Comparison of ENCODE assay signal across 12 cellular contexts in the genomic region with DNA sequence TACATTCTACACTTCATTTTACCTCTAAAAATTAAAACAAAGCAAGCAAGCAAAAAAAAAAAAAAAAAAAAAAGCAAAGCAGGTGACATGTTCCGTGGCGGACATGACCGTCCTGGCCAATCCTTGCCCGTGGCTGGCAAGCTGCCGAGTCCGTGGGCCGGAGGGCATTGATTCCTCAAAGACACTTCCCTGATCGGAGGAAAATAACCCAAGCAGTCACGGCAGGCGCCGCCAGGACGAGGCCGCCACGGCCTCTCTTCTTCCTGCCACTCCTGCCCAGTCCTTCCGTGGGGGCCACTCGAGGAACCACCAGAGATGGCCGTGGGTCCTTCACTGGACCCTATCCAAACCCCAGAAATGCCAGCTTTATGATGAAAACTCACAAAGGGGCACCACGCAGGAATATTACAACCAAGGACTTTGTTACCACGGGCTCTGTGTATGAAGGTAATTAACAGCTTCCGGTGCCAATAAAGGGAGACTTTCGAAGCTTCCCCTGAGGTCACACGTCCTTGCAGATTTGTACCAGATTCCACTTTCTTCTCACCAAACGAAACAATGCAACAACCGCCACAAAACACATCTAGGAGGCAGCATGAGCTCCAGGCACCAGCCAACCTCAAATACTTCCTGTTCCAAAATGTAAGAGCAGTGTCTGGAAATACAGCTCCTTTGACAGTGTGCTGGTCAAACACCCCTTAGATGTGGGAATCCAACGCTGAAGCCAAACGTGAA.
A peak's percentile ranks its signal among the peaks of the same experiment; 100 is the strongest.
DNase-seq lines count a peak whose midpoint lies in the region; ATAC-seq and TF ChIP-seq lines count a peak whose summit lies in the region.
"Had no signal": no experiment of that assay in that cellular context is flagged by ENCODE, and none has a peak within 500 bp of the region (broad histone marks: within the 10 kb centered on the region; RNA-seq: fewer than 3 reads in every experiment).

No MANE protein-coding gene starts in this region.

- no peaks in the 10 kb centered on the region for H3K27me3 ChIP-seq in left ventricle myocardium inferior (ENCODE audit: low read depth)
- H3K27me3 ChIP-seq in mucosa of rectum (ENCODE audit: control insufficient read depth in 2 of 2, insufficient read depth in 2 of 2, low read length in 2 of 2), result no peaks in the 10 kb centered on the region
- H3K27me3 ChIP-seq in vagina, result no peaks in the 10 kb centered on the region

- H3K9me3 ChIP-seq in left ventricle myocardium inferior (replicated peaks), result no peaks in the 10 kb centered on the region
- H3K9me3 ChIP-seq in mucosa of rectum (ENCODE audit: control insufficient read depth in 2 of 2, low read length in 2 of 2), result no peaks in the 10 kb centered on the region
- no peaks in the 10 kb centered on the region for H3K9me3 ChIP-seq in vagina

- DNase-seq in left ventricle myocardium inferior, result peak; percentile 56
- DNase-seq in left cardiac atrium, result no peak
- no peak for DNase-seq in activated naive CD4-positive, alpha-beta T cell treated with anti-CD3 and anti-CD28 coated beads, Interleukin-2, amount 50 U/mL, for 72 hours (ENCODE audit: low spot score in 2 of 2)
- no peak for DNase-seq in vagina (ENCODE audit: extremely low spot score in 2 of 2)
- no peak for DNase-seq in glomerular visceral epithelial cell (ENCODE audit: extremely low spot score)
- DNase-seq: activated CD4-positive, CD25-positive, alpha-beta regulatory T cell; NCI-H1092 treated with DMSO at 0.1 percent for 48 hours; PC-9 had no signal

- peak overlapping the region; percentile 72 to 89 for H3K27ac Mint-ChIP-seq in activated naive CD4-positive, alpha-beta T cell treated with anti-CD3 and anti-CD28 coated beads, Interleukin-2, amount 50 U/mL, for 72 hours

- no peaks in the 10 kb centered on the region for H3K9me3 Mint-ChIP-seq in activated naive CD4-positive, alpha-beta T cell treated with anti-CD3 and anti-CD28 coated beads, Interleukin-2, amount 50 U/mL, for 72 hours

- ATAC-seq in left cardiac atrium (no peak), SK-N-SH treated with all-trans-retinoic acid at 6 μM for 48 hours (no peak), HG03159 (IDR thresholded peaks at IDR 0.05; ENCODE audit: unreplicated experiment) (no peak)
- ATAC-seq in activated naive CD4-positive, alpha-beta T cell treated with anti-CD3 and anti-CD28 coated beads, Interleukin-2, amount 50 U/mL, for 72 hours, result peak; percentile 19 to 57
- ATAC-seq: GM12878 had no signal

- H3K36me3 ChIP-seq in left ventricle myocardium inferior, result no peaks in the 10 kb centered on the region
- no peaks in the 10 kb centered on the region for H3K36me3 ChIP-seq in mucosa of rectum (ENCODE audit: control insufficient read depth in 2 of 2, insufficient read depth in 2 of 2, low read length in 2 of 2)
- no peaks in the 10 kb centered on the region for H3K36me3 ChIP-seq in vagina

- intact Hi-C loops in left ventricle myocardium inferior (cut with micrococcal nuclease) (no loop called here), left cardiac atrium (cut with DNase I) (no loop called here), vagina (cut with DNase I) (no loop called here)

- H3K4me3 ChIP-seq in left ventricle myocardium inferior, result no peak overlapping the region
- H3K4me3 ChIP-seq in mucosa of rectum (ENCODE audit: low read length in 2 of 2), result peak overlapping the region in 1 of 2 donors; percentile 35
- H3K4me3 ChIP-seq in vagina, result no peak overlapping the region
- H3K4me3 ChIP-seq: GM12878, PC-9 had no signal

- H3K27ac ChIP-seq in left ventricle myocardium inferior (replicated peaks) (no peak overlapping the region), mucosa of rectum (ENCODE audit: low read depth in 2 of 2, low read length in 2 of 2) (peak overlapping the region; percentile 5 to 14), vagina (peak overlapping the region; percentile 26)
- H3K27ac ChIP-seq: PC-9 had no signal

- TF ChIP-seq CTCF in left ventricle myocardium inferior (IDR thresholded peaks at IDR 0.05; ENCODE audit: borderline replicate concordance) (no peak), vagina (IDR thresholded peaks at IDR 0.05) (no peak)

- H3K36me3 Mint-ChIP-seq in activated naive CD4-positive, alpha-beta T cell treated with anti-CD3 and anti-CD28 coated beads, Interleukin-2, amount 50 U/mL, for 72 hours, result peaks cover 4 to 5% of the 10 kb centered on the region in 2 donors

- peaks cover 59% of the 10 kb centered on the region for H3K4me1 ChIP-seq in left ventricle myocardium inferior
- H3K4me1 ChIP-seq in mucosa of rectum (ENCODE audit: control insufficient read depth in 2 of 2, insufficient read depth in 2 of 2, low read length in 2 of 2), result peaks cover 4 to 5% of the 10 kb centered on the region in 2 donors
- H3K4me1 ChIP-seq in vagina, result peaks cover 39% of the 10 kb centered on the region

- no peak overlapping the region for H3K9ac ChIP-seq in mucosa of rectum (ENCODE audit: low read depth in 1 of 2, low read length in 2 of 2)

- TF ChIP-seq POLR2A in vagina (IDR thresholded peaks at IDR 0.05), result no peak

TF ChIP-seq in SK-N-SH treated with all-trans-retinoic acid at 6 μM for 48 hours, 23 proteins besides CTCF, POLR2A, EP300 and RAD21 (continues in another document):
- TF ChIP-seq PPARA (CRISPR knock-in tag; IDR thresholded peaks at IDR 0.05; ENCODE audit: borderline replicate concordance) (no peak), ZNF565 (CRISPR knock-in tag; conservative IDR thresholded peaks at IDR 0.05; ENCODE audit: low read depth) (no peak), TCF4 (CRISPR knock-in tag; IDR thresholded peaks at IDR 0.05; ENCODE audit: borderline replicate concordance) (no peak), ZC3H10 (CRISPR knock-in tag; IDR thresholded peaks at IDR 0.05) (no peak), ZNF8 (CRISPR knock-in tag; IDR thresholded peaks at IDR 0.05) (no peak), ISL1 (CRISPR knock-in tag; IDR thresholded peaks at IDR 0.05) (no peak), CSDC2 (CRISPR knock-in tag; IDR thresholded peaks at IDR 0.05) (no peak), ESRRG (CRISPR knock-in tag; IDR thresholded peaks at IDR 0.05) (no peak), ARNTL (CRISPR knock-in tag; IDR thresholded peaks at IDR 0.05; ENCODE audit: borderline replicate concordance, low read depth) (no peak), SNAI2 (CRISPR knock-in tag; IDR thresholded peaks at IDR 0.05) (no peak), TOX (CRISPR knock-in tag; IDR thresholded peaks at IDR 0.05; ENCODE audit: borderline replicate concordance) (no peak), RARB (CRISPR knock-in tag; IDR thresholded peaks at IDR 0.05) (no peak), ZNF70 (CRISPR knock-in tag; IDR thresholded peaks at IDR 0.05) (no peak)
- TF ChIP-seq, protein P1, sequence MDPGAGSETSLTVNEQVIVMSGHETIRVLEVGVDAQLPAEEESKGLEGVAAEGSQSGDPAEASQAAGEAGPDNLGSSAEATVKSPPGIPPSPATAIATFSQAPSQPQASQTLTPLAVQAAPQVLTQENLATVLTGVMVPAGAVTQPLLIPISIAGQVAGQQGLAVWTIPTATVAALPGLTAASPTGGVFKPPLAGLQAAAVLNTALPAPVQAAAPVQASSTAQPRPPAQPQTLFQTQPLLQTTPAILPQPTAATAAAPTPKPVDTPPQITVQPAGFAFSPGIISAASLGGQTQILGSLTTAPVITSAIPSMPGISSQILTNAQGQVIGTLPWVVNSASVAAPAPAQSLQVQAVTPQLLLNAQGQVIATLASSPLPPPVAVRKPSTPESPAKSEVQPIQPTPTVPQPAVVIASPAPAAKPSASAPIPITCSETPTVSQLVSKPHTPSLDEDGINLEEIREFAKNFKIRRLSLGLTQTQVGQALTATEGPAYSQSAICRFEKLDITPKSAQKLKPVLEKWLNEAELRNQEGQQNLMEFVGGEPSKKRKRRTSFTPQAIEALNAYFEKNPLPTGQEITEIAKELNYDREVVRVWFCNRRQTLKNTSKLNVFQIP (CRISPR knock-in tag; IDR thresholded peaks at IDR 0.05; ENCODE audit: borderline replicate concordance, low read depth), result no peak
- TF ChIP-seq, protein P2, sequence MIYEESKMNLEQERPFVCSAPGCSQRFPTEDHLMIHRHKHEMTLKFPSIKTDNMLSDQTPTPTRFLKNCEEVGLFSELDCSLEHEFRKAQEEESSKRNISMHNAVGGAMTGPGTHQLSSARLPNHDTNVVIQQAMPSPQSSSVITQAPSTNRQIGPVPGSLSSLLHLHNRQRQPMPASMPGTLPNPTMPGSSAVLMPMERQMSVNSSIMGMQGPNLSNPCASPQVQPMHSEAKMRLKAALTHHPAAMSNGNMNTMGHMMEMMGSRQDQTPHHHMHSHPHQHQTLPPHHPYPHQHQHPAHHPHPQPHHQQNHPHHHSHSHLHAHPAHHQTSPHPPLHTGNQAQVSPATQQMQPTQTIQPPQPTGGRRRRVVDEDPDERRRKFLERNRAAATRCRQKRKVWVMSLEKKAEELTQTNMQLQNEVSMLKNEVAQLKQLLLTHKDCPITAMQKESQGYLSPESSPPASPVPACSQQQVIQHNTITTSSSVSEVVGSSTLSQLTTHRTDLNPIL (CRISPR knock-in tag; IDR thresholded peaks at IDR 0.05; ENCODE audit: low read depth), result no peak
- TF ChIP-seq, protein P3, sequence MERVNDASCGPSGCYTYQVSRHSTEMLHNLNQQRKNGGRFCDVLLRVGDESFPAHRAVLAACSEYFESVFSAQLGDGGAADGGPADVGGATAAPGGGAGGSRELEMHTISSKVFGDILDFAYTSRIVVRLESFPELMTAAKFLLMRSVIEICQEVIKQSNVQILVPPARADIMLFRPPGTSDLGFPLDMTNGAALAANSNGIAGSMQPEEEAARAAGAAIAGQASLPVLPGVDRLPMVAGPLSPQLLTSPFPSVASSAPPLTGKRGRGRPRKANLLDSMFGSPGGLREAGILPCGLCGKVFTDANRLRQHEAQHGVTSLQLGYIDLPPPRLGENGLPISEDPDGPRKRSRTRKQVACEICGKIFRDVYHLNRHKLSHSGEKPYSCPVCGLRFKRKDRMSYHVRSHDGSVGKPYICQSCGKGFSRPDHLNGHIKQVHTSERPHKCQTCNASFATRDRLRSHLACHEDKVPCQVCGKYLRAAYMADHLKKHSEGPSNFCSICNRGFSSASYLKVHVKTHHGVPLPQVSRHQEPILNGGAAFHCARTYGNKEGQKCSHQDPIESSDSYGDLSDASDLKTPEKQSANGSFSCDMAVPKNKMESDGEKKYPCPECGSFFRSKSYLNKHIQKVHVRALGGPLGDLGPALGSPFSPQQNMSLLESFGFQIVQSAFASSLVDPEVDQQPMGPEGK (CRISPR knock-in tag; IDR thresholded peaks at IDR 0.05; ENCODE audit: borderline replicate concordance), result no peak

Comparison
In these comparisons a context has a peak if more than half of its experiments do, and no peak if none do; other contexts are left out.
1. ATAC-seq: peak in activated naive CD4-positive, alpha-beta T cell treated with anti-CD3 and anti-CD28 coated beads, Interleukin-2, amount 50 U/mL, for 72 hours (2 of 2); none in left cardiac atrium (0 of 2), SK-N-SH treated with all-trans-retinoic acid at 6 μM for 48 hours (single experiment) and HG03159 (single experiment).